Comparison of ENCODE assay signal across 1 cellular context in genomic region chr19:49672131-49672919, GRCh38.
TF ChIP-seq lines count a peak whose summit lies in the region.

No MANE protein-coding gene starts in this region.

TF ChIP-seq in GM23338, 12 proteins besides CTCF, POLR2A, EP300 and RAD21 (continued from another document):
- TF ChIP-seq ZNF462 (CRISPR knock-in tag; IDR thresholded peaks at IDR 0.05) = no peak
- no peak for TF ChIP-seq REST (IDR thresholded peaks at IDR 0.05; ENCODE audit: unreplicated experiment)
TF ChIP-seq in GM23338: peak in this region for 0.
